9 cellular contexts compared by ENCODE assay signal in genomic region chr11:18791175-18792065, GRCh38. TPM values are rescaled to one million over a fixed set of nuclear protein-coding genes. Genes with fewer than 3 reads are reported as not detected.
DNase-seq lines count a peak whose midpoint lies in the region; ATAC-seq, FAIRE-seq and TF ChIP-seq lines count a peak whose summit lies in the region.
"Had no signal": no experiment of that assay in that cellular context is flagged by ENCODE, and none has a peak within 500 bp of the region (broad histone marks: within the 10 kb centered on the region; RNA-seq: fewer than 3 reads in every experiment).

TSS of gene PTPN5 (minus strand) at chr11:18791798. CDS start at chr11:18771958, 19,840 bp downstream.

- H3K36me3 ChIP-seq in astrocyte (ENCODE audit: insufficient read depth, low read length): no peaks in the 10 kb centered on the region

- peak; percentile 28 for ATAC-seq in stimulated activated naive CD8-positive, alpha-beta T cell treated with anti-CD3 and anti-CD28 coated beads, Interleukin-15, Interleukin-2, amounts not matched to agents 100 U/mL and 50 U/mL, for 24 hours
- no peak for ATAC-seq in HG02870 (IDR thresholded peaks at IDR 0.05; ENCODE audit: unreplicated experiment)

- peak within 1 kb of the TSS; percentile 83 for H3K4me3 Mint-ChIP-seq in astrocyte (ENCODE audit: unreplicated experiment)

- no peak within 1 kb of the TSS for H2AFZ ChIP-seq in astrocyte (ENCODE audit: low read depth, low read length)

- no peak within 1 kb of the TSS for H3K27ac ChIP-seq in astrocyte (ENCODE audit: low read depth, low read length)
- H3K27ac ChIP-seq: 22Rv1 had no signal

- no peaks in the 10 kb centered on the region for H3K79me2 ChIP-seq in astrocyte (ENCODE audit: insufficient read depth, low read length)

- FAIRE-seq in astrocyte (lab: Jason Lieb, UNC): no peak

- H3K4me1 Mint-ChIP-seq in astrocyte (ENCODE audit: low read depth, unreplicated experiment): no peaks in the 10 kb centered on the region

- no peak within 1 kb of the TSS for H3K9ac ChIP-seq in astrocyte (ENCODE audit: low read length)

- H3K4me2 ChIP-seq in astrocyte (ENCODE audit: low read length): peak within 1 kb of the TSS; percentile 76

- no peaks in the 10 kb centered on the region for H3K9me3 ChIP-seq in astrocyte (ENCODE audit: insufficient read depth, low read depth, low read length)

- no peaks in the 10 kb centered on the region for H3K9me3 Mint-ChIP-seq in astrocyte (ENCODE audit: unreplicated experiment)

- peaks cover 64% of the 10 kb centered on the region for H3K27me3 Mint-ChIP-seq in astrocyte (ENCODE audit: low read depth, unreplicated experiment)

- no peaks in the 10 kb centered on the region for H4K20me1 ChIP-seq in astrocyte (ENCODE audit: insufficient read depth, low read length)

- H3K27ac Mint-ChIP-seq in astrocyte (ENCODE audit: unreplicated experiment): no peak within 1 kb of the TSS

- H3K27me3 ChIP-seq in astrocyte (ENCODE audit: insufficient read depth, low read length): peaks cover 56% of the 10 kb centered on the region

- no peak for TF ChIP-seq CTCF in astrocyte (IDR thresholded peaks at IDR 0.05; ENCODE audit: insufficient read depth, low read depth, low read length)

- no peak within 1 kb of the TSS for H3K4me3 ChIP-seq in astrocyte (ENCODE audit: insufficient read depth, low read depth, low read length)

- peak; percentile 51 for DNase-seq in DMS 273 (lab: John Stamatoyannopoulos, UW; ENCODE audit: unreplicated experiment)
- no peak for DNase-seq in DMS 273 treated with DMSO at 0.1 percent for 48 hours (lab: John Stamatoyannopoulos, UW)
- DNase-seq in astrocyte (ENCODE audit: low read depth): peak; percentile 4
- DNase-seq in iris pigment epithelial cell (ENCODE audit: low read depth): peak; percentile 22
- DNase-seq in stimulated activated naive CD8-positive, alpha-beta T cell treated with anti-CD3 and anti-CD28 coated beads, Interleukin-15, Interleukin-2, amounts not matched to agents 100 U/mL and 50 U/mL, for 24 hours: no peak
- DNase-seq in HuH-7.5 (ENCODE audit: low spot score): no peak
- no peak for DNase-seq in T-helper 9 cell

- no peaks in the 10 kb centered on the region for H3K36me3 Mint-ChIP-seq in astrocyte (ENCODE audit: low read depth, unreplicated experiment)

- H3K4me1 ChIP-seq in astrocyte (ENCODE audit: insufficient read depth, low read length): no peaks in the 10 kb centered on the region

RNA-seq across cellular contexts. Expression of gene PTPN5, which starts in this region (rescaled TPM):
- 0.07 TPM in 1 of 2 replicates, not detected in the other for total RNA-seq in astrocyte

Comparison
In these comparisons a context has a peak if more than half of its experiments do, and no peak if none do; other contexts are left out.
1. DNase-seq: peak in DMS 273 (single experiment) and iris pigment epithelial cell (single experiment); none in DMS 273 treated with DMSO at 0.1 percent for 48 hours (single experiment), stimulated activated naive CD8-positive, alpha-beta T cell treated with anti-CD3 and anti-CD28 coated beads, Interleukin-15, Interleukin-2, amounts not matched to agents 100 U/mL and 50 U/mL, for 24 hours (single experiment), HuH-7.5 (single experiment) and T-helper 9 cell (single experiment).
2. Peak in DNase-seq and H3K4me2 ChIP-seq in astrocyte; RNA of the gene not detected or under 1 TPM.